ENCODE assay signal across 18 cellular contexts in genomic region chr6:44260451-44261297, GRCh38. TPM values are rescaled to one million over a fixed set of nuclear protein-coding genes. Genes with fewer than 3 reads are reported as not detected.
DNase-seq lines count a peak whose midpoint lies in the region; ATAC-seq and TF ChIP-seq lines count a peak whose summit lies in the region.
"Had no signal": no experiment of that assay in that cellular context is flagged by ENCODE, and none has a peak within 500 bp of the region (broad histone marks: within the 10 kb centered on the region; RNA-seq: fewer than 3 reads in every experiment).

No MANE protein-coding gene starts in this region.

- H3K27me3 ChIP-seq in upper lobe of right lung: no peaks in the 10 kb centered on the region
- H3K27me3 ChIP-seq: gastrocnemius medialis had no signal

- no peaks in the 10 kb centered on the region for H3K27me3 Mint-ChIP-seq in activated naive CD4-positive, alpha-beta T cell treated with anti-CD3 and anti-CD28 coated beads for 36 hours (ENCODE audit: low read depth)
- H3K27me3 Mint-ChIP-seq in activated naive CD8-positive, alpha-beta T cell treated with anti-CD3 and anti-CD28 coated beads for 36 hours: no peaks in the 10 kb centered on the region
- no peaks in the 10 kb centered on the region for H3K27me3 Mint-ChIP-seq in stimulated activated naive B cell treated with anti-CD40 and anti-IgM and Interleukin-4, amounts not matched to agents 10 μg/mL and 1 μg/mL and 100 μg/mL, for 72 hours

- CTCF ChIA-PET in activated naive CD4-positive, alpha-beta T cell treated with anti-CD3 and anti-CD28 coated beads for 36 hours (lab: Charles Lee): interaction anchor here (2.0 kb wide), 1 partner anchor 8 kb away, joined by 5 read pairs; no protein-coding TSS in a partner anchor

- no peak for DNase-seq in activated naive CD4-positive, alpha-beta T cell treated with anti-CD3 and anti-CD28 coated beads for 36 hours
- no peak for DNase-seq in activated naive CD4-positive, alpha-beta T cell treated with Interleukin-2 at 50 U/mL for 16 hours
- DNase-seq in activated naive CD8-positive, alpha-beta T cell treated with anti-CD3 and anti-CD28 coated beads for 36 hours: no peak
- DNase-seq in stimulated activated naive B cell treated with anti-CD40 and anti-IgM and Interleukin-4, amounts not matched to agents 10 μg/mL and 1 μg/mL and 100 μg/mL, for 72 hours: peak; percentile 84
- DNase-seq in HuH-7 (ENCODE audit: low spot score) (no peak), upper lobe of right lung (no peak), OCI-M2 (lab: John Stamatoyannopoulos, UW; ENCODE audit: unreplicated experiment) (no peak)
- DNase-seq: gastrocnemius medialis; HFFc6; NCI-H1105 treated with DMSO at 0.1 percent for 48 hours; NCI-H2171 treated with DMSO at 0.1 percent for 48 hours; SHP77 treated with DMSO at 0.1 percent for 48 hours; stimulated activated CD4-positive, alpha-beta T cell treated with anti-CD3 and anti-CD28 coated beads, Interleukin-15, amount 100 ng/mL, for 24 hours had no signal

- H3K36me3 ChIP-seq in upper lobe of right lung: peaks cover 8% of the 10 kb centered on the region
- H3K36me3 ChIP-seq: thoracic aorta had no signal

- no peaks in the 10 kb centered on the region for H3K9me3 Mint-ChIP-seq in activated naive CD4-positive, alpha-beta T cell treated with anti-CD3 and anti-CD28 coated beads for 36 hours
- H3K9me3 Mint-ChIP-seq in activated naive CD8-positive, alpha-beta T cell treated with anti-CD3 and anti-CD28 coated beads for 36 hours: no peaks in the 10 kb centered on the region
- H3K9me3 Mint-ChIP-seq in stimulated activated naive B cell treated with anti-CD40 and anti-IgM and Interleukin-4, amounts not matched to agents 10 μg/mL and 1 μg/mL and 100 μg/mL, for 72 hours: no peaks in the 10 kb centered on the region
- H3K9me3 Mint-ChIP-seq: HFFc6 had no signal

- TF ChIP-seq POLR2A in GM19099 (IDR thresholded peaks at IDR 0.05; ENCODE audit: extremely low read depth, insufficient read length, low read depth): peak; percentile 53

- H3K4me3 Mint-ChIP-seq in activated naive CD4-positive, alpha-beta T cell treated with anti-CD3 and anti-CD28 coated beads for 36 hours: no peak overlapping the region
- H3K4me3 Mint-ChIP-seq in activated naive CD8-positive, alpha-beta T cell treated with anti-CD3 and anti-CD28 coated beads for 36 hours: peak overlapping the region; percentile 2
- H3K4me3 Mint-ChIP-seq in stimulated activated naive B cell treated with anti-CD40 and anti-IgM and Interleukin-4, amounts not matched to agents 10 μg/mL and 1 μg/mL and 100 μg/mL, for 72 hours: peak overlapping the region; percentile 100
- H3K4me3 Mint-ChIP-seq: HFFc6 had no signal

- peaks cover 45% of the 10 kb centered on the region for H3K4me1 Mint-ChIP-seq in activated naive CD4-positive, alpha-beta T cell treated with anti-CD3 and anti-CD28 coated beads for 36 hours (ENCODE audit: low read depth)
- peaks cover 53% of the 10 kb centered on the region for H3K4me1 Mint-ChIP-seq in activated naive CD8-positive, alpha-beta T cell treated with anti-CD3 and anti-CD28 coated beads for 36 hours
- peaks cover 50 to 74% of the 10 kb centered on the region in 2 donors for H3K4me1 Mint-ChIP-seq in stimulated activated naive B cell treated with anti-CD40 and anti-IgM and Interleukin-4, amounts not matched to agents 10 μg/mL and 1 μg/mL and 100 μg/mL, for 72 hours

- no peak for TF ChIP-seq CTCF in upper lobe of right lung (IDR thresholded peaks at IDR 0.05)

- no peaks in the 10 kb centered on the region for H3K9me3 ChIP-seq in upper lobe of right lung
- H3K9me3 ChIP-seq: gastrocnemius medialis, thoracic aorta had no signal

- peaks cover 14% of the 10 kb centered on the region for H3K36me3 Mint-ChIP-seq in activated naive CD4-positive, alpha-beta T cell treated with anti-CD3 and anti-CD28 coated beads for 36 hours (ENCODE audit: low read depth)
- peaks cover 46% of the 10 kb centered on the region for H3K36me3 Mint-ChIP-seq in activated naive CD8-positive, alpha-beta T cell treated with anti-CD3 and anti-CD28 coated beads for 36 hours
- H3K36me3 Mint-ChIP-seq in stimulated activated naive B cell treated with anti-CD40 and anti-IgM and Interleukin-4, amounts not matched to agents 10 μg/mL and 1 μg/mL and 100 μg/mL, for 72 hours: peaks cover 77 to 86% of the 10 kb centered on the region in 2 donors

- H3K4me3 ChIP-seq in upper lobe of right lung: no peak overlapping the region
- H3K4me3 ChIP-seq: gastrocnemius medialis, K562, lung, thoracic aorta had no signal

- ATAC-seq in stimulated activated naive B cell treated with anti-CD40 and anti-IgM and Interleukin-4, amounts not matched to agents 10 μg/mL and 1 μg/mL and 100 μg/mL, for 72 hours (replicated peaks): peak; percentile 24 to 32
- no peak for ATAC-seq in upper lobe of right lung
- ATAC-seq: gastrocnemius medialis, K562 had no signal

- H3K4me1 ChIP-seq in upper lobe of right lung: peaks cover 43% of the 10 kb centered on the region

- H3K27ac Mint-ChIP-seq in activated naive CD4-positive, alpha-beta T cell treated with anti-CD3 and anti-CD28 coated beads for 36 hours: peak overlapping the region; percentile 3
- H3K27ac Mint-ChIP-seq in activated naive CD8-positive, alpha-beta T cell treated with anti-CD3 and anti-CD28 coated beads for 36 hours: peak overlapping the region; percentile 61
- peak overlapping the region; percentile 100 for H3K27ac Mint-ChIP-seq in stimulated activated naive B cell treated with anti-CD40 and anti-IgM and Interleukin-4, amounts not matched to agents 10 μg/mL and 1 μg/mL and 100 μg/mL, for 72 hours
- H3K27ac Mint-ChIP-seq: HFFc6 had no signal

- H3K27ac ChIP-seq in upper lobe of right lung: no peak overlapping the region
- H3K27ac ChIP-seq: gastrocnemius medialis, thoracic aorta had no signal

- intact Hi-C loops in activated naive CD4-positive, alpha-beta T cell treated with anti-CD3 and anti-CD28 coated beads for 36 hours (cut with micrococcal nuclease): no loop called here
- intact Hi-C loops in upper lobe of right lung (cut with DNase I): no loop called here

RNA-seq across cellular contexts. Expression of gene SLC35B2, which starts 3.3 kb away (rescaled TPM):
- 1 to 10 TPM; 7.2 to 7.3 TPM for total RNA-seq in activated naive CD4-positive, alpha-beta T cell treated with anti-CD3 and anti-CD28 coated beads for 36 hours
- 10 to 100 TPM; 22.8 to 24.9 TPM for total RNA-seq in activated naive CD8-positive, alpha-beta T cell treated with anti-CD3 and anti-CD28 coated beads for 36 hours
- 32.3 TPM for total RNA-seq in upper lobe of right lung

RNA-seq across cellular contexts. Expression of gene NFKBIE, which starts 4.7 kb away (rescaled TPM):
- 1 to 10 TPM; 9.1 to 9.6 TPM for total RNA-seq in activated naive CD4-positive, alpha-beta T cell treated with anti-CD3 and anti-CD28 coated beads for 36 hours
- 10 to 100 TPM; 22.7 to 24.8 TPM for total RNA-seq in activated naive CD8-positive, alpha-beta T cell treated with anti-CD3 and anti-CD28 coated beads for 36 hours
- total RNA-seq in upper lobe of right lung: 7.1 TPM

RNA-seq across cellular contexts. Expression of gene TMEM151B, which starts 9.6 kb away (rescaled TPM):
- not detected for total RNA-seq in activated naive CD4-positive, alpha-beta T cell treated with anti-CD3 and anti-CD28 coated beads for 36 hours
- not detected for total RNA-seq in activated naive CD8-positive, alpha-beta T cell treated with anti-CD3 and anti-CD28 coated beads for 36 hours
- total RNA-seq in upper lobe of right lung: not detected
- total RNA-seq: activated CD8-positive, alpha-beta memory T cell treated with anti-CD3 and anti-CD28 coated beads for 36 hours; HFFc6; K562; thoracic aorta had no signal

RNA-seq across cellular contexts. Expression of gene HSP90AB1, which starts 13.8 kb away (rescaled TPM):
- 1,000 to 10,000 TPM; 1,951 to 2,044 TPM for total RNA-seq in activated naive CD4-positive, alpha-beta T cell treated with anti-CD3 and anti-CD28 coated beads for 36 hours
- 1,000 to 10,000 TPM; 2,498 to 2,524 TPM for total RNA-seq in activated naive CD8-positive, alpha-beta T cell treated with anti-CD3 and anti-CD28 coated beads for 36 hours
- total RNA-seq in upper lobe of right lung: 660 TPM

RNA-seq across cellular contexts. Expression of gene SLC29A1, which starts 37.3 kb away (rescaled TPM):
- 10 to 100 TPM; 32.7 to 33.4 TPM for total RNA-seq in activated naive CD4-positive, alpha-beta T cell treated with anti-CD3 and anti-CD28 coated beads for 36 hours
- 100 to 1,000 TPM in 1 of 2 experiments, 10 to 100 TPM in 1; 92.5 to 102 TPM for total RNA-seq in activated naive CD8-positive, alpha-beta T cell treated with anti-CD3 and anti-CD28 coated beads for 36 hours
- 59.8 TPM for total RNA-seq in upper lobe of right lung

Comparison
In these comparisons a context has a peak if more than half of its experiments do, and no peak if none do; other contexts are left out.
1. H3K27ac Mint-ChIP-seq: peak in every context shown above with its lines; median percentile 100 in stimulated activated naive B cell treated with anti-CD40 and anti-IgM and Interleukin-4, amounts not matched to agents 10 μg/mL and 1 μg/mL and 100 μg/mL, for 72 hours; 61 in activated naive CD8-positive, alpha-beta T cell treated with anti-CD3 and anti-CD28 coated beads for 36 hours; 3 in activated naive CD4-positive, alpha-beta T cell treated with anti-CD3 and anti-CD28 coated beads for 36 hours.